ENCODE assay signal across 23 cellular contexts in genomic region chr4:113998531-113998930, GRCh38. TPM values are rescaled to one million over a fixed set of nuclear protein-coding genes. Genes with fewer than 3 reads are reported as not detected.
DNase-seq lines count a peak whose midpoint lies in the region; ATAC-seq and TF ChIP-seq lines count a peak whose summit lies in the region.
"Had no signal": no experiment of that assay in that cellular context is flagged by ENCODE, and none has a peak within 500 bp of the region (broad histone marks: within the 10 kb centered on the region; RNA-seq: fewer than 3 reads in every experiment).

No MANE protein-coding gene starts in this region.

- H3K27ac ChIP-seq in left ventricle myocardium inferior (replicated peaks) (no peak overlapping the region), RWPE1 (no peak overlapping the region)
- H3K27ac ChIP-seq: 22Rv1, HL-60, SK-N-MC had no signal

- H3K27me3 Mint-ChIP-seq in nephron progenitor cell (ENCODE audit: low read depth, poor library complexity) = no peaks in the 10 kb centered on the region

- H3K27ac Mint-ChIP-seq in nephron progenitor cell = no peak overlapping the region

- ATAC-seq in Right ventricle myocardium inferior = peak; percentile 65
- ATAC-seq in sciatic nerve = peak; percentile 55
- ATAC-seq: HCT116 had no signal

- no peaks in the 10 kb centered on the region for H3K36me3 Mint-ChIP-seq in nephron progenitor cell (ENCODE audit: low read depth)

- intact Hi-C loops in Right ventricle myocardium inferior (cut with DNase I) (no loop called here), left ventricle myocardium inferior (cut with micrococcal nuclease) (no loop called here), sciatic nerve (cut with DNase I) (no loop called here)

- H3K9me3 ChIP-seq in left ventricle myocardium inferior (replicated peaks) (no peaks in the 10 kb centered on the region), adipocyte (ENCODE audit: control insufficient read depth, low read length) (no peaks in the 10 kb centered on the region)

- H3K4me3 Mint-ChIP-seq in nephron progenitor cell = no peak overlapping the region

- H3K27me3 ChIP-seq in left ventricle myocardium inferior (ENCODE audit: low read depth) = no peaks in the 10 kb centered on the region
- no peaks in the 10 kb centered on the region for H3K27me3 ChIP-seq in adipocyte (replicated peaks; ENCODE audit: control insufficient read depth, insufficient read depth, low read length)

- no peaks in the 10 kb centered on the region for H3K9me3 Mint-ChIP-seq in nephron progenitor cell

- TF ChIP-seq CTCF in left ventricle myocardium inferior (IDR thresholded peaks at IDR 0.05; ENCODE audit: borderline replicate concordance) (no peak), fibroblast of mammary gland (conservative IDR thresholded peaks at IDR 0.05; ENCODE audit: control insufficient read depth, insufficient read depth, low read depth, low read length) (no peak), RWPE1 (conservative IDR thresholded peaks at IDR 0.05; ENCODE audit: low read depth) (no peak), nephron progenitor cell (IDR thresholded peaks at IDR 0.05) (no peak)

- POLR2A ChIA-PET in RWPE1 (lab: Yijun Ruan, JAX; ENCODE audit: low non-redundant PET) = no interaction called here

- CTCF ChIA-PET in RWPE1 (lab: Yijun Ruan, JAX) = no interaction called here

- DNase-seq in Right ventricle myocardium inferior (ENCODE audit: missing footprints) = no peak
- DNase-seq in left ventricle myocardium inferior = no peak
- peak; percentile 92 for DNase-seq in adipocyte (ENCODE audit: low read depth)
- peak; percentile 59 for DNase-seq in fibroblast of mammary gland (ENCODE audit: low read depth)
- no peak for DNase-seq in sciatic nerve (ENCODE audit: low spot score)
- no peak for DNase-seq in RWPE1 (ENCODE audit: low spot score)
- DNase-seq in nephron progenitor cell = no peak
- DNase-seq in NOMO-1 treated with dmso at 0.1 percent for 144 hours (lab: John Stamatoyannopoulos, UW; ENCODE audit: unreplicated experiment) = no peak
- DNase-seq: DND-41; NCI-H1092; NCI-H1436; NCI-H187; NCI-H2081 treated with DMSO at 0.1 percent for 48 hours; NCI-H345; NCI-H510A treated with DMSO at 0.1 percent for 48 hours; NCI-H774; NK-92 treated with Interleukin-12 subunit alpha and Interleukin-12 subunit beta, amount 100 ng/mL, for 24 hours; RPMI8226; SIG-M5 had no signal

- H3K9ac ChIP-seq in adipocyte (ENCODE audit: low read length) = no peak overlapping the region

- no peaks in the 10 kb centered on the region for H3K4me1 ChIP-seq in left ventricle myocardium inferior
- peaks cover 11% of the 10 kb centered on the region for H3K4me1 ChIP-seq in adipocyte (ENCODE audit: control insufficient read depth, insufficient read depth, low read length)

- H3K4me1 Mint-ChIP-seq in nephron progenitor cell = peaks cover 7% of the 10 kb centered on the region

- H3K36me3 ChIP-seq in left ventricle myocardium inferior (no peaks in the 10 kb centered on the region), adipocyte (ENCODE audit: control insufficient read depth, insufficient read depth, low read length, severe bottlenecking) (no peaks in the 10 kb centered on the region)

- H3K4me3 ChIP-seq in left ventricle myocardium inferior (no peak overlapping the region), adipocyte (ENCODE audit: low read length) (no peak overlapping the region), fibroblast of mammary gland (ENCODE audit: control insufficient read depth, low read depth, low read length) (no peak overlapping the region)
- H3K4me3 ChIP-seq: SK-N-MC had no signal

RNA-seq across cellular contexts. Expression of gene ARSJ, which starts 19.1 kb away (rescaled TPM):
- total RNA-seq in Right ventricle myocardium inferior (0.54 TPM), left ventricle myocardium inferior (1.2 TPM), sciatic nerve (5.3 TPM)

Comparison
In these comparisons a context has a peak if more than half of its experiments do, and no peak if none do; other contexts are left out.
1. DNase-seq: peak in adipocyte (single experiment) and fibroblast of mammary gland (single experiment); none in Right ventricle myocardium inferior (single experiment), left ventricle myocardium inferior (single experiment), sciatic nerve (single experiment), RWPE1 (single experiment), nephron progenitor cell (single experiment) and NOMO-1 treated with dmso at 0.1 percent for 144 hours (single experiment).